ENCODE assay signal across 17 cellular contexts in the genomic region with DNA sequence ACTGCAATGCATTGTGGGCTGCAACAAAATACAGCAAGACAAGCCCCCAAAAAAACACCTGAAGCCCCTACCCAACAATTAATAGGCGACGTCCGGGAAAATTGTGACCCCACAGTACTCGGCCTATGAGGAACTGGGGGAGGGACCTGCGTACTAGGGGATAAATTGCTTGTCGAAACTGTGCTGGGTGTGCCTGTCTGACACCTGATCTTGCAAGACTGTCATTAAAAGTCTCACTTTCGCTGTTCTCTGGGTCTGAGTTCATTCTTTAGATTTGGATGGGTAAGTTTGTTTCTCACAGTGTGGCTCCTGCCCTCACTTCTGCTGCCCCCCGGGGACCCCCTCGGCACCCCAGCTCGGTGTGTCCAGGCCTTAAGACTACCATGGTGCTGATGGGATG.
"Had no signal": no experiment of that assay in that cellular context is flagged by ENCODE, and none has a peak within 500 bp of the region (broad histone marks: within the 10 kb centered on the region; RNA-seq: fewer than 3 reads in every experiment).

No MANE protein-coding gene starts in this region.

- FAIRE-seq: frontal cortex had no signal

- H3K27me3 ChIP-seq: heart right ventricle, suprapubic skin, upper lobe of right lung had no signal

- H3K4me3 Mint-ChIP-seq: activated naive CD4-positive, alpha-beta T cell treated with anti-CD3 and anti-CD28 coated beads, Interleukin-2, amount 10 ng/mL, durations not matched to agents 7 days and 5 days had no signal

- ATAC-seq: heart right ventricle; left ventricle myocardium superior; stimulated activated naive CD8-positive, alpha-beta T cell treated with anti-CD3 and anti-CD28 coated beads, Interleukin-15, Interleukin-2, amounts not matched to agents 100 U/mL and 50 U/mL, for 24 hours; upper lobe of right lung had no signal

- H3K27ac Mint-ChIP-seq: activated naive CD4-positive, alpha-beta T cell treated with anti-CD3 and anti-CD28 coated beads, Interleukin-2, amount 10 ng/mL, durations not matched to agents 7 days and 5 days had no signal

- H3K4me3 ChIP-seq: heart right ventricle, suprapubic skin, upper lobe of right lung had no signal

- H3K27me3 Mint-ChIP-seq: activated naive CD4-positive, alpha-beta T cell treated with anti-CD3 and anti-CD28 coated beads, Interleukin-2, amount 10 ng/mL, durations not matched to agents 7 days and 5 days had no signal

- H3K27ac ChIP-seq: heart right ventricle, suprapubic skin, upper lobe of right lung, VCaP had no signal

- H3K9me3 ChIP-seq: heart right ventricle, suprapubic skin, upper lobe of right lung had no signal

- DNase-seq: activated CD4-positive, alpha-beta T cell treated with anti-CD3 and anti-CD28 coated beads for 48 hours; activated CD8-positive, alpha-beta memory T cell treated with anti-CD3 and anti-CD28 coated beads for 24 hours; activated naive CD4-positive, alpha-beta T cell treated with anti-CD3 and anti-CD28 coated beads, Interleukin-2, amount 10 ng/mL, durations not matched to agents 7 days and 5 days; caudate nucleus; cortex of kidney; effector CD8-positive, alpha-beta T cell; heart right ventricle; islet precursor cell; left ventricle myocardium superior; mesendoderm; stimulated activated CD4-positive, alpha-beta T cell treated with anti-CD3 and anti-CD28 coated beads, Interleukin-12 subunit alpha, Interleukin-12 subunit beta, amount 100 ng/mL, for 4 hours; stimulated activated naive CD8-positive, alpha-beta T cell treated with anti-CD3 and anti-CD28 coated beads, Interleukin-15, Interleukin-2, amounts not matched to agents 100 U/mL and 50 U/mL, for 24 hours; T1000; upper lobe of right lung had no signal
